Comparison of ENCODE assay signal across 16 cellular contexts in the genomic region with DNA sequence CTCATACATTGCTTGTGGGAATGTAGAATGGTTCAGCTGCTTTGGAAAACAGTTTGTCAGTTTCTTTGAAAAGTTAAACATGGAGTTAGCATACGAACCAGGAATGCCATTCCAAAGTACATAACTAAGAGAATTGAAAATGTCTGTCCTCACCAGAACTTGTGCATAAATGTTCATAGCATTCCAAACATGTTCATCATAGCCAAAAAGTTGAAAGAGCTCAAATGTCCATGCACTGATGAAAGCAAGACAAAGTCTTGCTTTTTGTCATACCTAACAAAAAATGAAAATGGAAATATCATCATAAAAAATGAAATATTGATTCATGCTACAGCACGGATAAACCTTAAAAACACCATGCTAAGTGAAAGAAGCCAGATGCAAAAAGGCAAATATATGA.
A peak's percentile ranks its signal among the peaks of the same experiment; 100 is the strongest.
DNase-seq lines count a peak whose midpoint lies in the region; ATAC-seq and TF ChIP-seq lines count a peak whose summit lies in the region.
"Had no signal": no experiment of that assay in that cellular context is flagged by ENCODE, and none has a peak within 500 bp of the region (broad histone marks: within the 10 kb centered on the region; RNA-seq: fewer than 3 reads in every experiment).

No MANE protein-coding gene starts in this region.

- TF ChIP-seq CTCF in AG04449 (IDR thresholded peaks at IDR 0.05; ENCODE audit: insufficient read depth, low read length, missing control alignments) = no peak
- no peak for TF ChIP-seq CTCF in astrocyte of the spinal cord (IDR thresholded peaks at IDR 0.05; ENCODE audit: low read depth, low read length)
- no peak for TF ChIP-seq CTCF in upper lobe of right lung (IDR thresholded peaks at IDR 0.05)

- intact Hi-C loops in upper lobe of right lung (cut with DNase I) = no loop called here

- in situ Hi-C loops in astrocyte of the spinal cord (cut with HindIII; ENCODE audit: low sequenced_read_pairs) = no loop called here

- H3K36me3 ChIP-seq in upper lobe of right lung = no peaks in the 10 kb centered on the region
- H3K36me3 ChIP-seq: stomach had no signal

- no peaks in the 10 kb centered on the region for H3K4me1 ChIP-seq in upper lobe of right lung
- H3K4me1 ChIP-seq: stomach had no signal

- no peak overlapping the region for H3K27ac ChIP-seq in upper lobe of right lung
- H3K27ac ChIP-seq: A549, stomach had no signal

- POLR2A ChIA-PET in AG04449 (lab: Yijun Ruan, JAX) = no interaction called here

- no peaks in the 10 kb centered on the region for H3K27me3 ChIP-seq in upper lobe of right lung
- H3K27me3 ChIP-seq: stomach had no signal

- ATAC-seq in upper lobe of right lung = no peak
- ATAC-seq: A549, Panc1 had no signal

- CTCF ChIA-PET in AG04449 (lab: Yijun Ruan, JAX) = interaction anchor here (1.7 kb wide), 1 partner anchor 23 kb away, joined by 3 read pairs; no protein-coding TSS in a partner anchor

- DNase-seq in AG04449 (ENCODE audit: low read depth, low spot score) = peak; percentile 41
- peak; percentile 79 for DNase-seq in HCEC 1CT
- peak; percentile 59 for DNase-seq in astrocyte of the spinal cord (ENCODE audit: low read depth, low spot score)
- DNase-seq in hepatic stellate cell (ENCODE audit: low spot score) = peak; percentile 2
- DNase-seq in upper lobe of right lung = no peak
- DNase-seq in HPDE6-E6E7 (ENCODE audit: extremely low spot score) = no peak
- DNase-seq in MV-4-11 (lab: John Stamatoyannopoulos, UW) = no peak
- DNase-seq in SKM-1 (lab: John Stamatoyannopoulos, UW; ENCODE audit: unreplicated experiment) = no peak
- DNase-seq: activated CD4-positive, alpha-beta T cell treated with anti-CD3 and anti-CD28 coated beads, Interleukin-2, amount 50 U/mL, for 4 hours; cerebellar nuclear complex; endodermal cell; GOT3; immature natural killer cell; stomach had no signal

- no peak overlapping the region for H3K4me3 ChIP-seq in AG04449 (ENCODE audit: low read depth, low read length)
- no peak overlapping the region for H3K4me3 ChIP-seq in astrocyte of the spinal cord (ENCODE audit: low read depth, low read length)
- H3K4me3 ChIP-seq in upper lobe of right lung = no peak overlapping the region
- H3K4me3 ChIP-seq: A549, stomach had no signal

- H3K9me3 ChIP-seq in upper lobe of right lung = no peaks in the 10 kb centered on the region
- H3K9me3 ChIP-seq: A549, stomach had no signal

Comparison
In these comparisons a context has a peak if more than half of its experiments do, and no peak if none do; other contexts are left out.
1. DNase-seq: peak in AG04449 (single experiment), HCEC 1CT (single experiment), astrocyte of the spinal cord (single experiment) and hepatic stellate cell (single experiment); none in upper lobe of right lung (single experiment), HPDE6-E6E7 (single experiment), MV-4-11 (single experiment) and SKM-1 (single experiment).